ENCODE assay signal across 7 cellular contexts in genomic region chr17:7014261-7014994, GRCh38. TPM values are rescaled to one million over a fixed set of nuclear protein-coding genes. Genes with fewer than 3 reads are reported as not detected.
A peak's percentile ranks its signal among the peaks of the same experiment; 100 is the strongest.
DNase-seq lines count a peak whose midpoint lies in the region; ATAC-seq, FAIRE-seq and TF ChIP-seq lines count a peak whose summit lies in the region.

No MANE protein-coding gene starts in this region.

- no peaks in the 10 kb centered on the region for H3K36me3 ChIP-seq in astrocyte (ENCODE audit: insufficient read depth, low read length)
- H3K36me3 ChIP-seq in hepatocyte (replicated peaks; ENCODE audit: insufficient read depth, low read depth), result no peaks in the 10 kb centered on the region

- no peak for TF ChIP-seq CTCF in astrocyte (IDR thresholded peaks at IDR 0.05; ENCODE audit: insufficient read depth, low read depth, low read length)
- TF ChIP-seq CTCF in hepatocyte (IDR thresholded peaks at IDR 0.05; ENCODE audit: poor library complexity), result peak; percentile 80
- no peak for TF ChIP-seq CTCF in retinal pigment epithelial cell (conservative IDR thresholded peaks at IDR 0.05; ENCODE audit: low read depth, low read length)

- peak overlapping the region; percentile 82 for H3K4me3 ChIP-seq in astrocyte (ENCODE audit: insufficient read depth, low read depth, low read length)
- peak overlapping the region; percentile 93 for H3K4me3 ChIP-seq in hepatocyte
- peak overlapping the region; percentile 97 for H3K4me3 ChIP-seq in retinal pigment epithelial cell (ENCODE audit: low read length)

- H3K4me1 ChIP-seq in astrocyte (ENCODE audit: insufficient read depth, low read length), result peaks cover 33% of the 10 kb centered on the region
- peaks cover 12% of the 10 kb centered on the region for H3K4me1 ChIP-seq in hepatocyte (ENCODE audit: insufficient read depth)

- no peaks in the 10 kb centered on the region for H3K27me3 Mint-ChIP-seq in T-helper 2 cell treated with Interferon-gamma antibody and Interleukin-4, amounts not matched to agents 5 μg/mL and 100 μg/mL, for 36 hours (ENCODE audit: low read depth)
- H3K27me3 Mint-ChIP-seq in astrocyte (ENCODE audit: low read depth, unreplicated experiment), result no peaks in the 10 kb centered on the region

- H3K27ac Mint-ChIP-seq in T-helper 2 cell treated with Interferon-gamma antibody and Interleukin-4, amounts not matched to agents 5 μg/mL and 100 μg/mL, for 36 hours, result peak overlapping the region; percentile 99
- H3K27ac Mint-ChIP-seq in astrocyte (ENCODE audit: unreplicated experiment), result peak overlapping the region; percentile 100

- H3K9me3 Mint-ChIP-seq in T-helper 2 cell treated with Interferon-gamma antibody and Interleukin-4, amounts not matched to agents 5 μg/mL and 100 μg/mL, for 36 hours, result no peaks in the 10 kb centered on the region
- H3K9me3 Mint-ChIP-seq in astrocyte (ENCODE audit: unreplicated experiment), result no peaks in the 10 kb centered on the region

- peak overlapping the region; percentile 89 for H3K4me2 ChIP-seq in astrocyte (ENCODE audit: low read length)
- peak overlapping the region; percentile 90 for H3K4me2 ChIP-seq in hepatocyte

- peak; percentile 93 for DNase-seq in NCI-H1694 treated with DMSO at 0.1 percent for 48 hours (lab: John Stamatoyannopoulos, UW)
- DNase-seq in T-helper 2 cell treated with Interferon-gamma antibody and Interleukin-4, amounts not matched to agents 5 μg/mL and 100 μg/mL, for 36 hours (ENCODE audit: low spot score), result peak; percentile 97
- peak; percentile 91 for DNase-seq in astrocyte (ENCODE audit: low read depth)
- DNase-seq in hepatocyte (ENCODE audit: low spot score), result peak; percentile 99
- DNase-seq in retinal pigment epithelial cell (ENCODE audit: low read depth), result peak; percentile 82

- peak overlapping the region; percentile 73 for H2AFZ ChIP-seq in astrocyte (ENCODE audit: low read depth, low read length)
- H2AFZ ChIP-seq in hepatocyte, result peak overlapping the region; percentile 27

- H3K9me3 ChIP-seq in astrocyte (ENCODE audit: insufficient read depth, low read depth, low read length) (no peaks in the 10 kb centered on the region), hepatocyte (ENCODE audit: low read depth) (no peaks in the 10 kb centered on the region)

- H3K27me3 ChIP-seq in astrocyte (ENCODE audit: insufficient read depth, low read length), result no peaks in the 10 kb centered on the region
- H3K27me3 ChIP-seq in hepatocyte, result no peaks in the 10 kb centered on the region

- no peak for FAIRE-seq in astrocyte (lab: Jason Lieb, UNC)

- peak; percentile 77 for ATAC-seq in GM18505 (IDR thresholded peaks at IDR 0.05; ENCODE audit: unreplicated experiment)
- peak; percentile 76 for ATAC-seq in HG02943 (IDR thresholded peaks at IDR 0.05; ENCODE audit: low read depth, unreplicated experiment)

- WGBS in hepatocyte (ENCODE audit: low lambda C conversion rate, missing lambda C conversion rate), result 3% methylated on average over 46 of the region's 75 CpGs

- H3K79me2 ChIP-seq in astrocyte (ENCODE audit: insufficient read depth, low read length) (peaks cover 45% of the 10 kb centered on the region), hepatocyte (peaks cover 41% of the 10 kb centered on the region)

- peaks cover 48% of the 10 kb centered on the region for H3K36me3 Mint-ChIP-seq in T-helper 2 cell treated with Interferon-gamma antibody and Interleukin-4, amounts not matched to agents 5 μg/mL and 100 μg/mL, for 36 hours (ENCODE audit: low read depth)
- peaks cover 4% of the 10 kb centered on the region for H3K36me3 Mint-ChIP-seq in astrocyte (ENCODE audit: low read depth, unreplicated experiment)

- peaks cover 17% of the 10 kb centered on the region for H4K20me1 ChIP-seq in astrocyte (ENCODE audit: insufficient read depth, low read length)
- H4K20me1 ChIP-seq in hepatocyte (ENCODE audit: insufficient read depth, poor library complexity, severe bottlenecking), result no peaks in the 10 kb centered on the region

- peak overlapping the region; percentile 94 for H3K9ac ChIP-seq in astrocyte (ENCODE audit: low read length)

- H3K9me2 ChIP-seq in hepatocyte (replicated peaks; ENCODE audit: insufficient read depth), result no peaks in the 10 kb centered on the region

- TF ChIP-seq POLR2A in GM18505 (IDR thresholded peaks at IDR 0.05; ENCODE audit: borderline replicate concordance, extremely low read depth, insufficient read depth, insufficient read length), result peak; percentile 92

- H3K4me1 Mint-ChIP-seq in T-helper 2 cell treated with Interferon-gamma antibody and Interleukin-4, amounts not matched to agents 5 μg/mL and 100 μg/mL, for 36 hours (ENCODE audit: low read depth), result peaks cover 62% of the 10 kb centered on the region
- peaks cover 33% of the 10 kb centered on the region for H3K4me1 Mint-ChIP-seq in astrocyte (ENCODE audit: low read depth, unreplicated experiment)

- H3K27ac ChIP-seq in astrocyte (ENCODE audit: low read depth, low read length), result peak overlapping the region; percentile 99
- peak overlapping the region; percentile 99 for H3K27ac ChIP-seq in hepatocyte

- peak overlapping the region; percentile 100 for H3K4me3 Mint-ChIP-seq in T-helper 2 cell treated with Interferon-gamma antibody and Interleukin-4, amounts not matched to agents 5 μg/mL and 100 μg/mL, for 36 hours
- peak overlapping the region; percentile 98 for H3K4me3 Mint-ChIP-seq in astrocyte (ENCODE audit: unreplicated experiment)

RNA-seq across cellular contexts. Expression of gene RNASEK, which starts 2.0 kb away (rescaled TPM):
- total RNA-seq in astrocyte, result 245 and 259 TPM in 2 replicates
- total RNA-seq in hepatocyte, result 309 and 434 TPM in 2 replicates
- polyA plus RNA-seq in hepatocyte, result 889 and 995 TPM in 2 replicates

RNA-seq across cellular contexts. Expression of gene BCL6B, which starts 8.4 kb away (rescaled TPM):
- total RNA-seq in astrocyte (not detected in 2 replicates), hepatocyte (0.53 and 1.1 TPM in 2 replicates)
- polyA plus RNA-seq in hepatocyte, result 0.95 and 1.1 TPM in 2 replicates

RNA-seq across cellular contexts. Expression of gene ALOX12, which starts 18.6 kb away (rescaled TPM):
- total RNA-seq in astrocyte (not detected in 2 replicates), hepatocyte (not detected in 2 replicates)
- polyA plus RNA-seq in hepatocyte, result 0.33 and 0.40 TPM in 2 replicates

RNA-seq across cellular contexts. Expression of gene SLC16A13, which starts 21.4 kb away (rescaled TPM):
- 6.6 and 6.7 TPM in 2 replicates for total RNA-seq in astrocyte
- 6.2 TPM in 2 replicates for total RNA-seq in hepatocyte
- polyA plus RNA-seq in hepatocyte, result 18.8 and 21.1 TPM in 2 replicates

RNA-seq across cellular contexts. Expression of gene SLC16A11, which starts 29.5 kb away (rescaled TPM):
- not detected in 2 replicates for total RNA-seq in astrocyte
- total RNA-seq in hepatocyte, result 0.93 TPM in 1 of 2 replicates, not detected in the other
- polyA plus RNA-seq in hepatocyte, result 2.4 and 3.6 TPM in 2 replicates

Comparison
In these comparisons a context has a peak if more than half of its experiments do, and no peak if none do; other contexts are left out.
1. Peak in every context shown above with its lines: DNase-seq, ATAC-seq, H3K4me3 ChIP-seq and H3K27ac ChIP-seq.